In genomic region chr6:16739329-16739801, GRCh38 we compare ENCODE assay signal across 2 cellular contexts.
TF ChIP-seq lines count a peak whose summit lies in the region.

No MANE protein-coding gene starts in this region.

TF ChIP-seq in IMR-90, 13 proteins besides CTCF, POLR2A, EP300 and RAD21:
- TF ChIP-seq RCOR1 (IDR thresholded peaks at IDR 0.05; ENCODE audit: insufficient replicate concordance, low read length) = no peak
- no peak for TF ChIP-seq CHD1 (IDR thresholded peaks at IDR 0.05; ENCODE audit: low read depth, low read length)
- TF ChIP-seq MAZ (IDR thresholded peaks at IDR 0.05; ENCODE audit: borderline replicate concordance, low read depth, low read length) = no peak
- TF ChIP-seq CEBPB (IDR thresholded peaks at IDR 0.05; ENCODE audit: low read depth, low read length) = no peak
- TF ChIP-seq SMC3 (IDR thresholded peaks at IDR 0.05; ENCODE audit: low read depth, low read length) = no peak
- no peak for TF ChIP-seq FOS (IDR thresholded peaks at IDR 0.05; ENCODE audit: low read depth, low read length)
- TF ChIP-seq MXI1 (IDR thresholded peaks at IDR 0.05; ENCODE audit: borderline replicate concordance, low read depth, low read length) = no peak
- no peak for TF ChIP-seq MAFK (IDR thresholded peaks at IDR 0.05; ENCODE audit: low read depth, low read length)
- no peak for TF ChIP-seq RFX5 (IDR thresholded peaks at IDR 0.05; ENCODE audit: low read depth, low read length)
TF ChIP-seq in IMR-90: peak in this region for 0.

TF ChIP-seq in K562, 482 proteins besides CTCF, POLR2A, EP300 and RAD21:
- no peak for TF ChIP-seq ZC3H4 (CRISPR knock-in tag; IDR thresholded peaks at IDR 0.05; ENCODE audit: borderline replicate concordance)
- TF ChIP-seq NKRF (IDR thresholded peaks at IDR 0.05; ENCODE audit: borderline replicate concordance) = no peak
- no peak for TF ChIP-seq KLF1 (tag; IDR thresholded peaks at IDR 0.05)
- no peak for TF ChIP-seq PYGO2 (tag; IDR thresholded peaks at IDR 0.05)
- TF ChIP-seq AFF1 (IDR thresholded peaks at IDR 0.05; ENCODE audit: low read depth in 1 of 2, partially characterized antibody in 2 of 2) = no peak
- no peak for TF ChIP-seq RCOR1 (IDR thresholded peaks at IDR 0.05; ENCODE audit: borderline replicate concordance in 1 of 2, low read depth in 2 of 2, low read length in 2 of 2)
- TF ChIP-seq, protein P1, sequence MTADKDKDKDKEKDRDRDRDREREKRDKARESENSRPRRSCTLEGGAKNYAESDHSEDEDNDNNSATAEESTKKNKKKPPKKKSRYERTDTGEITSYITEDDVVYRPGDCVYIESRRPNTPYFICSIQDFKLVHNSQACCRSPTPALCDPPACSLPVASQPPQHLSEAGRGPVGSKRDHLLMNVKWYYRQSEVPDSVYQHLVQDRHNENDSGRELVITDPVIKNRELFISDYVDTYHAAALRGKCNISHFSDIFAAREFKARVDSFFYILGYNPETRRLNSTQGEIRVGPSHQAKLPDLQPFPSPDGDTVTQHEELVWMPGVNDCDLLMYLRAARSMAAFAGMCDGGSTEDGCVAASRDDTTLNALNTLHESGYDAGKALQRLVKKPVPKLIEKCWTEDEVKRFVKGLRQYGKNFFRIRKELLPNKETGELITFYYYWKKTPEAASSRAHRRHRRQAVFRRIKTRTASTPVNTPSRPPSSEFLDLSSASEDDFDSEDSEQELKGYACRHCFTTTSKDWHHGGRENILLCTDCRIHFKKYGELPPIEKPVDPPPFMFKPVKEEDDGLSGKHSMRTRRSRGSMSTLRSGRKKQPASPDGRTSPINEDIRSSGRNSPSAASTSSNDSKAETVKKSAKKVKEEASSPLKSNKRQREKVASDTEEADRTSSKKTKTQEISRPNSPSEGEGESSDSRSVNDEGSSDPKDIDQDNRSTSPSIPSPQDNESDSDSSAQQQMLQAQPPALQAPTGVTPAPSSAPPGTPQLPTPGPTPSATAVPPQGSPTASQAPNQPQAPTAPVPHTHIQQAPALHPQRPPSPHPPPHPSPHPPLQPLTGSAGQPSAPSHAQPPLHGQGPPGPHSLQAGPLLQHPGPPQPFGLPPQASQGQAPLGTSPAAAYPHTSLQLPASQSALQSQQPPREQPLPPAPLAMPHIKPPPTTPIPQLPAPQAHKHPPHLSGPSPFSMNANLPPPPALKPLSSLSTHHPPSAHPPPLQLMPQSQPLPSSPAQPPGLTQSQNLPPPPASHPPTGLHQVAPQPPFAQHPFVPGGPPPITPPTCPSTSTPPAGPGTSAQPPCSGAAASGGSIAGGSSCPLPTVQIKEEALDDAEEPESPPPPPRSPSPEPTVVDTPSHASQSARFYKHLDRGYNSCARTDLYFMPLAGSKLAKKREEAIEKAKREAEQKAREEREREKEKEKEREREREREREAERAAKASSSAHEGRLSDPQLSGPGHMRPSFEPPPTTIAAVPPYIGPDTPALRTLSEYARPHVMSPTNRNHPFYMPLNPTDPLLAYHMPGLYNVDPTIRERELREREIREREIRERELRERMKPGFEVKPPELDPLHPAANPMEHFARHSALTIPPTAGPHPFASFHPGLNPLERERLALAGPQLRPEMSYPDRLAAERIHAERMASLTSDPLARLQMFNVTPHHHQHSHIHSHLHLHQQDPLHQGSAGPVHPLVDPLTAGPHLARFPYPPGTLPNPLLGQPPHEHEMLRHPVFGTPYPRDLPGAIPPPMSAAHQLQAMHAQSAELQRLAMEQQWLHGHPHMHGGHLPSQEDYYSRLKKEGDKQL (CRISPR knock-in tag; IDR thresholded peaks at IDR 0.05; ENCODE audit: borderline replicate concordance) = no peak
- TF ChIP-seq GABPB1 (CRISPR knock-in tag; IDR thresholded peaks at IDR 0.05) = no peak
- no peak for TF ChIP-seq ZSCAN29 (IDR thresholded peaks at IDR 0.05)
- no peak for TF ChIP-seq SREBF1 (IDR thresholded peaks at IDR 0.05; ENCODE audit: borderline replicate concordance, low read depth, low read length)
- TF ChIP-seq HDAC8 (tag; IDR thresholded peaks at IDR 0.05) = no peak
- TF ChIP-seq PHF21A (IDR thresholded peaks at IDR 0.05; ENCODE audit: borderline replicate concordance, low read depth) = no peak
- TF ChIP-seq SLC30A9 (CRISPR knock-in tag; IDR thresholded peaks at IDR 0.05) = no peak
- no peak for TF ChIP-seq MED1 (CRISPR knock-in tag; IDR thresholded peaks at IDR 0.05; ENCODE audit: borderline replicate concordance)
- TF ChIP-seq, protein P2, sequence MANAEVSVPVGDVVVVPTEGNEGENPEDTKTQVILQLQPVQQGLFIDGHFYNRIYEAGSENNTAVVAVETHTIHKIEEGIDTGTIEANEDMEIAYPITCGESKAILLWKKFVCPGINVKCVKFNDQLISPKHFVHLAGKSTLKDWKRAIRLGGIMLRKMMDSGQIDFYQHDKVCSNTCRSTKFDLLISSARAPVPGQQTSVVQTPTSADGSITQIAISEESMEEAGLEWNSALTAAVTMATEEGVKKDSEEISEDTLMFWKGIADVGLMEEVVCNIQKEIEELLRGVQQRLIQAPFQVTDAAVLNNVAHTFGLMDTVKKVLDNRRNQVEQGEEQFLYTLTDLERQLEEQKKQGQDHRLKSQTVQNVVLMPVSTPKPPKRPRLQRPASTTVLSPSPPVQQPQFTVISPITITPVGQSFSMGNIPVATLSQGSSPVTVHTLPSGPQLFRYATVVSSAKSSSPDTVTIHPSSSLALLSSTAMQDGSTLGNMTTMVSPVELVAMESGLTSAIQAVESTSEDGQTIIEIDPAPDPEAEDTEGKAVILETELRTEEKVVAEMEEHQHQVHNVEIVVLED (CRISPR knock-in tag; IDR thresholded peaks at IDR 0.05) = no peak
- no peak for TF ChIP-seq HDAC2 (IDR thresholded peaks at IDR 0.05)
- TF ChIP-seq TRIM24 (IDR thresholded peaks at IDR 0.05) = no peak
- no peak for TF ChIP-seq MTA2 (IDR thresholded peaks at IDR 0.05; ENCODE audit: low read depth)
- no peak for TF ChIP-seq NONO (IDR thresholded peaks at IDR 0.05; ENCODE audit: low read depth in 2 of 2, low read length in 1 of 2)
